ENCODE assay signal across 9 cellular contexts in genomic region chr20:63639093-63639860, GRCh38. TPM values are rescaled to one million over a fixed set of nuclear protein-coding genes. Genes with fewer than 3 reads are reported as not detected.
A peak's percentile ranks its signal among the peaks of the same experiment; 100 is the strongest.
DNase-seq lines count a peak whose midpoint lies in the region; ATAC-seq and TF ChIP-seq lines count a peak whose summit lies in the region.
"Had no signal": no experiment of that assay in that cellular context is flagged by ENCODE, and none has a peak within 500 bp of the region (broad histone marks: within the 10 kb centered on the region; RNA-seq: fewer than 3 reads in every experiment).

No MANE protein-coding gene starts in this region.

- peak; percentile 81 for DNase-seq in activated CD4-positive, alpha-beta T cell treated with anti-CD3 and anti-CD28 coated beads, Interleukin-2, amount 50 U/mL, for 1 hour
- peak in 2 of 3 donors; percentile 59 to 65 for DNase-seq in stimulated activated CD4-positive, alpha-beta T cell treated with anti-CD3 and anti-CD28 coated beads, TNF-alpha, amount 100 ng/mL, for 1 hour (ENCODE audit: low read depth in 3 of 3, low spot score in 1 of 3)
- no peak for DNase-seq in ACHN
- no peak for DNase-seq in NCI-H510A (lab: John Stamatoyannopoulos, UW)
- DNase-seq: dorsolateral prefrontal cortex had no signal

- TF ChIP-seq POLR2A in GM18951 (IDR thresholded peaks at IDR 0.05; ENCODE audit: extremely low read depth, insufficient read depth, insufficient read length): peak; percentile 44

- in situ Hi-C loops in GM18951 (cut with MboI; ENCODE audit: low sequenced_read_pairs, unreplicated experiment) (no loop called here), ACHN (cut with HindIII; ENCODE audit: low pct_ligation_motif_present, low pct_unique_long_range_greater_than_20kb, low sequenced_read_pairs) (no loop called here)

- ATAC-seq in esophagus mucosa (peak; percentile 1), HG02973 (IDR thresholded peaks at IDR 0.05; ENCODE audit: unreplicated experiment) (no peak), GM21737 (IDR thresholded peaks at IDR 0.05; ENCODE audit: unreplicated experiment) (no peak)

RNA-seq across cellular contexts. Expression of gene GMEB2, which starts 12.4 kb away (rescaled TPM):
- 6.9 TPM for total RNA-seq in esophagus mucosa

RNA-seq across cellular contexts. Expression of gene STMN3, which starts 13.9 kb away (rescaled TPM):
- 4.6 TPM for total RNA-seq in esophagus mucosa

RNA-seq across cellular contexts. Expression of gene RTEL1, which starts 18.8 kb away (rescaled TPM):
- 12.2 TPM for total RNA-seq in esophagus mucosa

RNA-seq across cellular contexts. Expression of gene TNFRSF6B, which starts 57.2 kb away (rescaled TPM):
- total RNA-seq in esophagus mucosa: 4.5 TPM

Comparison
In these comparisons a context has a peak if more than half of its experiments do, and no peak if none do; other contexts are left out.
1. DNase-seq: peak in activated CD4-positive, alpha-beta T cell treated with anti-CD3 and anti-CD28 coated beads, Interleukin-2, amount 50 U/mL, for 1 hour (single experiment) and stimulated activated CD4-positive, alpha-beta T cell treated with anti-CD3 and anti-CD28 coated beads, TNF-alpha, amount 100 ng/mL, for 1 hour (2 of 3); none in ACHN (single experiment) and NCI-H510A (single experiment).